In genomic region chr19:48203227-48203793, GRCh38 we compare ENCODE assay signal across 8 cellular contexts. TPM values are rescaled to one million over a fixed set of nuclear protein-coding genes. Genes with fewer than 3 reads are reported as not detected.
DNase-seq lines count a peak whose midpoint lies in the region; ATAC-seq, FAIRE-seq and TF ChIP-seq lines count a peak whose summit lies in the region.

No MANE protein-coding gene starts in this region.

- H3K9ac ChIP-seq in ES-I3 (ENCODE audit: low read depth, low read length) (peak overlapping the region; percentile 55; the same call in 1 of the 2 replicates), MM.1S (ENCODE audit: low read length) (peak overlapping the region; percentile 86), endothelial cell of umbilical vein (replicated peaks; ENCODE audit: extremely low read depth, insufficient read depth, low read length) (peak overlapping the region; percentile 87)

- dilution Hi-C loops in endothelial cell of umbilical vein (cut with MboI; ENCODE audit: extremely low pct_ligation_motif_present, low sequenced_read_pairs): no loop called here

- ATAC-seq in psoas muscle (no peak), GM19328 (IDR thresholded peaks at IDR 0.05; ENCODE audit: unreplicated experiment) (no peak)

- CTCF ChIA-PET in endothelial cell of umbilical vein (lab: Charles Lee): interaction anchor here (0.6 to 6.4 kb wide), 20 partner anchors 9 to 238 kb away, joined by 3 to 43 read pairs (median 5); partner anchors contain the start of gene ZSWIM9

- H3K9me3 ChIP-seq in ES-I3 (ENCODE audit: control insufficient read depth, insufficient read depth, low read length): no peaks in the 10 kb centered on the region
- H3K9me3 ChIP-seq in MM.1S (replicated peaks; ENCODE audit: insufficient read depth, low read length): no peaks in the 10 kb centered on the region
- no peaks in the 10 kb centered on the region for H3K9me3 ChIP-seq in endothelial cell of umbilical vein (replicated peaks; ENCODE audit: control insufficient read depth, insufficient read depth, low read length)
- no peaks in the 10 kb centered on the region for H3K9me3 ChIP-seq in psoas muscle

- H2AFZ ChIP-seq in MM.1S (ENCODE audit: low read length) (peak overlapping the region; percentile 74), endothelial cell of umbilical vein (ENCODE audit: low read depth, low read length) (peak overlapping the region; percentile 89)

- no peaks in the 10 kb centered on the region for H3K9me2 ChIP-seq in MM.1S (replicated peaks; ENCODE audit: insufficient read depth, low read length)

- intact Hi-C loops in endothelial cell of umbilical vein (cut with micrococcal nuclease) (loop anchor here (1.0 kb wide), 1 partner anchor 33 kb away; the partner anchor contains the start of genes LIG1 and ZSWIM9), psoas muscle (cut with DNase I) (no loop called here)

- peak overlapping the region; percentile 90 for H3K4me2 ChIP-seq in MM.1S (ENCODE audit: low read depth, low read length)
- H3K4me2 ChIP-seq in endothelial cell of umbilical vein (ENCODE audit: insufficient read depth, low read length): peak overlapping the region; percentile 93

- H3F3A ChIP-seq in MM.1S (ENCODE audit: insufficient read depth, low read length): no peaks in the 10 kb centered on the region

- peak overlapping the region; percentile 57; the same call in 1 of the 2 replicates for H3K27ac ChIP-seq in MM.1S (ENCODE audit: low read length)
- H3K27ac ChIP-seq in endothelial cell of umbilical vein (ENCODE audit: insufficient read depth, low read depth, low read length): peak overlapping the region; percentile 64
- peak overlapping the region; percentile 67 for H3K27ac ChIP-seq in psoas muscle

- TF ChIP-seq CTCF in MM.1S (IDR thresholded peaks at IDR 0.05; ENCODE audit: low read length): no peak
- TF ChIP-seq CTCF in endothelial cell of umbilical vein (IDR thresholded peaks at IDR 0.05; ENCODE audit: extremely low read depth in 1 of 2, insufficient read depth in 1 of 2, low read depth in 1 of 2, low read length in 2 of 2): no peak
- no peak for TF ChIP-seq CTCF in psoas muscle (IDR thresholded peaks at IDR 0.05)

- H3K4me3 ChIP-seq in MM.1S (ENCODE audit: low read length): peak overlapping the region; percentile 90
- peak overlapping the region; percentile 35 to 90 (median 52) for H3K4me3 ChIP-seq in endothelial cell of umbilical vein (replicated peaks in 1 of 3; ENCODE audit: insufficient read depth in 1 of 3, low read depth in 1 of 3, low read length in 3 of 3)
- peak overlapping the region; percentile 89 for H3K4me3 ChIP-seq in psoas muscle

- H3K36me3 ChIP-seq in ES-I3 (ENCODE audit: insufficient read depth, low read length) (no peaks in the 10 kb centered on the region), MM.1S (replicated peaks; ENCODE audit: insufficient read depth, low read length) (no peaks in the 10 kb centered on the region), endothelial cell of umbilical vein (ENCODE audit: control insufficient read depth in 2 of 2, extremely low read depth in 1 of 2, insufficient read depth in 2 of 2, low read length in 2 of 2) (no peaks in the 10 kb centered on the region), psoas muscle (ENCODE audit: insufficient read depth in 1 of 2, low read depth in 1 of 2) (no peaks in the 10 kb centered on the region)

- 17 to 22% (median 19%) methylated on average over 5 of the region's 5 CpGs for WGBS in psoas muscle, 3 donors

- H4K20me1 ChIP-seq in MM.1S (ENCODE audit: insufficient read depth, low read length): no peaks in the 10 kb centered on the region
- no peaks in the 10 kb centered on the region for H4K20me1 ChIP-seq in endothelial cell of umbilical vein (replicated peaks; ENCODE audit: control insufficient read depth, extremely low read depth, insufficient read depth, low read length)

- H3K27me3 ChIP-seq in MM.1S (replicated peaks; ENCODE audit: insufficient read depth, low read length) (no peaks in the 10 kb centered on the region), endothelial cell of umbilical vein (ENCODE audit: control insufficient read depth in 2 of 2, insufficient read depth in 2 of 2, low read length in 2 of 2) (no peaks in the 10 kb centered on the region), psoas muscle (ENCODE audit: insufficient read depth in 3 of 3, low read length in 2 of 3) (no peaks in the 10 kb centered on the region)

- BruUV-seq in endothelial cell of umbilical vein (replicated peaks; lab: Mats Ljungman, UMichigan): TSS peak; percentile 48

- DNase-seq in MM.1S: peak; percentile 21
- DNase-seq in endothelial cell of umbilical vein (ENCODE audit: low read depth, low spot score): no peak
- DNase-seq in psoas muscle: no peak
- no peak for DNase-seq in NCI-H446 treated with DMSO at 0.1 percent for 48 hours (lab: John Stamatoyannopoulos, UW)
- no peak for DNase-seq in GM19240 (ENCODE audit: insufficient read length, low spot score)
- no peak for DNase-seq in HK-2 (ENCODE audit: unreplicated experiment)

- FAIRE-seq in endothelial cell of umbilical vein (lab: Jason Lieb, UNC): no peak

- H3K79me2 ChIP-seq in MM.1S (ENCODE audit: low read length): peaks cover 17% of the 10 kb centered on the region
- H3K79me2 ChIP-seq in endothelial cell of umbilical vein (ENCODE audit: control insufficient read depth, insufficient read depth, low read length): no peaks in the 10 kb centered on the region

- H3K4me1 ChIP-seq in ES-I3 (ENCODE audit: insufficient read depth, low read length) (no peaks in the 10 kb centered on the region; the same call in 1 of the 2 replicates), MM.1S (ENCODE audit: low read length) (0 out of 2 replicates have a peak, but pooled peaks cover 10% of the 10 kb centered on the region), endothelial cell of umbilical vein (ENCODE audit: control insufficient read depth, extremely low read depth, insufficient read depth, low read length) (peaks cover 21% of the 10 kb centered on the region), psoas muscle (peaks cover 8% of the 10 kb centered on the region)

- TF ChIP-seq POLR2A in endothelial cell of umbilical vein (IDR thresholded peaks at IDR 0.05; ENCODE audit: low read depth, low read length): no peak

- H3K9me1 ChIP-seq in endothelial cell of umbilical vein (replicated peaks; ENCODE audit: control insufficient read depth, extremely low read depth, insufficient read depth, low read length): no peaks in the 10 kb centered on the region

- POLR2A ChIA-PET in endothelial cell of umbilical vein (lab: Charles Lee): interaction anchor here (0.7 to 2.3 kb wide), 7 partner anchors 12 to 93 kb away, joined by 3 to 9 read pairs (median 5); partner anchors contain the start of genes CARD8 and PLA2G4C

TF ChIP-seq in endothelial cell of umbilical vein, 7 proteins besides CTCF, POLR2A, EP300 and RAD21:
- TF ChIP-seq POLR2AphosphoS5 (IDR thresholded peaks at IDR 0.05; ENCODE audit: insufficient read depth, low read depth, low read length) (no peak), JUN (IDR thresholded peaks at IDR 0.05; ENCODE audit: borderline replicate concordance, insufficient read depth, insufficient read length, low read depth) (no peak), MYC (IDR thresholded peaks at IDR 0.05; ENCODE audit: low read depth, low read length) (no peak), EZH2 (IDR thresholded peaks at IDR 0.05; ENCODE audit: borderline replicate concordance, low read depth, low read length, severe bottlenecking) (no peak), MAX (IDR thresholded peaks at IDR 0.05; ENCODE audit: insufficient read depth, insufficient read length) (no peak), GATA2 (IDR thresholded peaks at IDR 0.05; ENCODE audit: insufficient read depth, insufficient read length, low read depth, low read length) (no peak), FOS (IDR thresholded peaks at IDR 0.05; ENCODE audit: borderline replicate concordance, insufficient read depth, low read length) (no peak)
TF ChIP-seq in endothelial cell of umbilical vein: peak in this region for 0.

RNA-seq across cellular contexts. Expression of gene ZSWIM9, which starts 32.8 kb away (rescaled TPM):
- 7.4 and 8.6 TPM in 2 replicates for total RNA-seq in endothelial cell of umbilical vein
- 1.0 and 1.2 TPM in 2 replicates for polyA plus RNA-seq in endothelial cell of umbilical vein
- 1.1 and 1.7 TPM in 2 replicates for polyA plus RNA-seq in endothelial cell of umbilical vein (2011; cell fraction: cytosol; rRNA removed)
- 1.6 and 1.8 TPM in 2 replicates for polyA plus RNA-seq in endothelial cell of umbilical vein (2011; cell fraction: nucleus; rRNA removed)
- 5.0 and 6.9 TPM in 2 replicates for polyA plus RNA-seq in endothelial cell of umbilical vein (2012)
- polyA minus RNA-seq in endothelial cell of umbilical vein: 1.1 and 1.3 TPM in 2 replicates
- polyA minus RNA-seq in endothelial cell of umbilical vein (2011; cell fraction: cytosol; rRNA and poly(A)+ RNA removed): 3.3 TPM
- 1.8 TPM in 2 replicates for polyA minus RNA-seq in endothelial cell of umbilical vein (2011; cell fraction: nucleus; rRNA and poly(A)+ RNA removed)
- 1 to 10 TPM; 4.3 to 8.0 (median 5.7) TPM for total RNA-seq in psoas muscle
- polyA plus RNA-seq in psoas muscle: 10 to 100 TPM in 1 of 3 donors, 1 to 10 TPM in 2; 3.0 to 10.5 (median 4.7) TPM

RNA-seq across cellular contexts. Expression of gene LIG1, which starts 33.2 kb away (rescaled TPM):
- total RNA-seq in endothelial cell of umbilical vein: 94.7 and 100 TPM in 2 replicates
- 64.0 and 68.2 TPM in 2 replicates for polyA plus RNA-seq in endothelial cell of umbilical vein
- 57.2 and 61.2 TPM in 2 replicates for polyA plus RNA-seq in endothelial cell of umbilical vein (2011; cell fraction: cytosol; rRNA removed)
- 263 and 287 TPM in 2 replicates for polyA plus RNA-seq in endothelial cell of umbilical vein (2011; cell fraction: nucleus; rRNA removed)
- polyA plus RNA-seq in endothelial cell of umbilical vein (2012): 50.6 and 62.2 TPM in 2 replicates
- polyA minus RNA-seq in endothelial cell of umbilical vein: 80.2 and 82.9 TPM in 2 replicates
- polyA minus RNA-seq in endothelial cell of umbilical vein (2011; cell fraction: cytosol; rRNA and poly(A)+ RNA removed): 34.8 TPM
- 69.1 and 88.4 TPM in 2 replicates for polyA minus RNA-seq in endothelial cell of umbilical vein (2011; cell fraction: nucleus; rRNA and poly(A)+ RNA removed)
- total RNA-seq in psoas muscle: 1 to 10 TPM; 2.6 to 4.9 (median 3.1) TPM
- 1 to 10 TPM; 3.3 to 5.2 (median 3.4) TPM for polyA plus RNA-seq in psoas muscle

RNA-seq across cellular contexts. Expression of gene CARD8, which starts 52.4 kb away (rescaled TPM):
- total RNA-seq in endothelial cell of umbilical vein (123 and 156 TPM in 2 replicates), psoas muscle (10 to 100 TPM; 21.8 to 36.2 (median 31.2) TPM)
- polyA plus RNA-seq in endothelial cell of umbilical vein (57.3 and 64.6 TPM in 2 replicates), psoas muscle (10 to 100 TPM; 15.7 to 26.0 (median 21.2) TPM)
- polyA plus RNA-seq in endothelial cell of umbilical vein (2011; cell fraction: cytosol; rRNA removed): 53.3 and 56.2 TPM in 2 replicates
- 398 and 519 TPM in 2 replicates for polyA plus RNA-seq in endothelial cell of umbilical vein (2011; cell fraction: nucleus; rRNA removed)
- polyA plus RNA-seq in endothelial cell of umbilical vein (2012): 158 and 170 TPM in 2 replicates
- 67.7 and 82.8 TPM in 2 replicates for polyA minus RNA-seq in endothelial cell of umbilical vein
- 4.3 TPM for polyA minus RNA-seq in endothelial cell of umbilical vein (2011; cell fraction: cytosol; rRNA and poly(A)+ RNA removed)
- 143 and 242 TPM in 2 replicates for polyA minus RNA-seq in endothelial cell of umbilical vein (2011; cell fraction: nucleus; rRNA and poly(A)+ RNA removed)

Comparison
In these comparisons a context has a peak if more than half of its experiments do, and no peak if none do; other contexts are left out.
1. RNA of gene LIG1, which starts 33.2 kb away (total RNA-seq): 94.7 to 100 TPM in endothelial cell of umbilical vein; 2.6 to 4.9 TPM in psoas muscle; every median in the first group is over 10 times any median in the second.
2. Peak in every context shown above with its lines, with median percentiles within 50 percentile points of each other: H3K9ac ChIP-seq, H3K27ac ChIP-seq and H3K4me3 ChIP-seq.